8 cellular contexts compared by ENCODE assay signal in the genomic region with DNA sequence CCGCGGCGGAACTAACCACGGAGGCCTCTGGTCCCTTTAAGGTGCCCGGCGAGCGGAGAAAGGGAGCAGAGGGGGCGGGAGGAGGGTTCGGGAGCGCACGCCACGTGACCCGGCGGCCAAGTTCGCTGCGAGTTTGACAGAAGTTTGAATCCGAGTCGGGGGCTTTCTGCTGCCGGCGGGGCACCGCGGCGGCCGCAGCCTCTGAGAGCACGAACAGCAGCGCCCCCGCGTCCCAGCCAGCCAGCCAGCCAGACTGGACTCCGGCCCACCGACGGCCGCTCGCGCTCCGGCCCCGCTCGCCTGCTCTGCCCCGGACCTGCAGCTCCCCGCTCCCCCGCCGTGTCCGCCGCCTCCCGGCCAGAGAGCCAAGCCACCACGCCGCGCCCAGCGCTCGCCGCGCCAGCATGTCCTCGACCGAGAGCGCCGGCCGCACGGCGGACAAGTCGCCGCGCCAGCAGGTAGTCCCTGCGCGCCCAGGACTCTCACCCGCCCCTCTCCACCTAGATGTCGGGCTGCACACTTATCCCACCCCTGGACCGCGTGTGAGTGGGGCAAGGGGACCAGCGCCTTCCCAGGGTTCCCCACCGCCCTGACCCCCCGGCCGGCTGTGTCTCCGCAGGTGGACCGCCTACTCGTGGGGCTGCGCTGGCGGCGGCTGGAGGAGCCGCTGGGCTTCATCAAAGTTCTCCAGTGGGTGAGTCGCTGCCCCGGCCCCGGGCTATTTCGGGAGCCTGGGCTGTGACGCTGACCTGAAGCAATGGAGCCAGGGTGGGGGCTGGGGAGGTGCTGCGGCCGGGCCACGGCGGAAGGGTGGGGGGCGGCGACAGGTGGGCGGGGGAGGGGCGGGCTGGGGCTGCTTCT. TPM values are rescaled to one million over a fixed set of nuclear protein-coding genes. Genes with fewer than 3 reads are reported as not detected.
DNase-seq lines count a peak whose midpoint lies in the region; ATAC-seq and TF ChIP-seq lines count a peak whose summit lies in the region.

SYPL2 (plus strand) TSS at position 107 of the 861 bp plus-strand sequence; CDS start at position 405, 298 bp downstream.

- peak; percentile 61 for ATAC-seq in effector memory CD8-positive, alpha-beta T cell (replicated peaks)
- peak; percentile 89 for ATAC-seq in upper lobe of right lung
- no peak for ATAC-seq in GM18861 (IDR thresholded peaks at IDR 0.05; ENCODE audit: unreplicated experiment)
- ATAC-seq in GM21390 (IDR thresholded peaks at IDR 0.05; ENCODE audit: unreplicated experiment), result no peak

- H3K27ac ChIP-seq in mesendoderm (ENCODE audit: low read depth, low read length) (no peak within 1 kb of the TSS), upper lobe of right lung (peak within 1 kb of the TSS; percentile 17)

- H3K27me3 ChIP-seq in mesendoderm (ENCODE audit: insufficient read depth, low read length, poor library complexity) (peaks cover 23% of the 10 kb centered on the region), upper lobe of right lung (peaks cover 63% of the 10 kb centered on the region)

- H3K4me2 ChIP-seq in mesendoderm (ENCODE audit: low read length), result peak within 1 kb of the TSS; percentile 51

- H3K4me3 Mint-ChIP-seq in effector memory CD8-positive, alpha-beta T cell, result peak within 1 kb of the TSS; percentile 58 to 60

- H3K4me1 ChIP-seq in mesendoderm (ENCODE audit: control insufficient read depth, low read depth, low read length) (no peaks in the 10 kb centered on the region), upper lobe of right lung (no peaks in the 10 kb centered on the region)

- no peak within 1 kb of the TSS for H2BK5ac ChIP-seq in mesendoderm (ENCODE audit: low read length)

- H3K9ac ChIP-seq in mesendoderm (ENCODE audit: low read length), result peak within 1 kb of the TSS; percentile 31

- no peak within 1 kb of the TSS for H3K4me3 ChIP-seq in mesendoderm (ENCODE audit: low read length)
- H3K4me3 ChIP-seq in upper lobe of right lung, result peak within 1 kb of the TSS; percentile 61

- peaks cover 0 to 2% of the 10 kb centered on the region in 2 donors for H3K4me1 Mint-ChIP-seq in effector memory CD8-positive, alpha-beta T cell (ENCODE audit: low read depth in 2 of 2)

- no peak within 1 kb of the TSS for H4K8ac ChIP-seq in mesendoderm (ENCODE audit: low read depth, low read length)

- no peak within 1 kb of the TSS for H4K5ac ChIP-seq in mesendoderm (ENCODE audit: low read length)

- peak within 1 kb of the TSS; percentile 56 for H3K56ac ChIP-seq in mesendoderm (ENCODE audit: low read length)

- peaks cover 81 to 89% of the 10 kb centered on the region in 2 donors for H3K27me3 Mint-ChIP-seq in effector memory CD8-positive, alpha-beta T cell

- H3K36me3 ChIP-seq in mesendoderm (ENCODE audit: control insufficient read depth, insufficient read depth, low read length) (no peaks in the 10 kb centered on the region), upper lobe of right lung (no peaks in the 10 kb centered on the region)

- no CpG with 5 or more reads among the region's 91 CpGs for WGBS in mesendoderm (ENCODE audit: extremely low coverage, insufficient coverage, low lambda C conversion rate)

- no peaks in the 10 kb centered on the region for H3K36me3 Mint-ChIP-seq in effector memory CD8-positive, alpha-beta T cell (ENCODE audit: insufficient read depth)

- H3K18ac ChIP-seq in mesendoderm (ENCODE audit: low read length), result no peak within 1 kb of the TSS

- no peak within 1 kb of the TSS for H3K23ac ChIP-seq in mesendoderm (ENCODE audit: low read length)

- H3K79me1 ChIP-seq in mesendoderm (ENCODE audit: low read length), result no peaks in the 10 kb centered on the region

- no peak within 1 kb of the TSS for H3K27ac Mint-ChIP-seq in effector memory CD8-positive, alpha-beta T cell

- H2AK5ac ChIP-seq in mesendoderm (ENCODE audit: low read length), result no peak within 1 kb of the TSS

- H3K79me2 ChIP-seq in mesendoderm (ENCODE audit: control insufficient read depth, insufficient read depth, low read length), result no peaks in the 10 kb centered on the region

- H2BK120ac ChIP-seq in mesendoderm (ENCODE audit: low read depth, low read length), result no peak within 1 kb of the TSS

- no peaks in the 10 kb centered on the region for H3K9me3 ChIP-seq in upper lobe of right lung

- peak; percentile 50 for DNase-seq in EL
- peak; percentile 59 for DNase-seq in RPMI7951 (ENCODE audit: low read depth)
- no peak for DNase-seq in effector memory CD8-positive, alpha-beta T cell
- peak; percentile 42 for DNase-seq in mesendoderm
- DNase-seq in upper lobe of right lung, result peak; percentile 84
- no peak for DNase-seq in cerebellar cortex (ENCODE audit: low spot score)

- no peaks in the 10 kb centered on the region for H3K9me3 Mint-ChIP-seq in effector memory CD8-positive, alpha-beta T cell

- no peak for TF ChIP-seq CTCF in upper lobe of right lung (IDR thresholded peaks at IDR 0.05)

- H3K4ac ChIP-seq in mesendoderm (ENCODE audit: low read depth, low read length), result no peak within 1 kb of the TSS

- no peak within 1 kb of the TSS for H2BK15ac ChIP-seq in mesendoderm (replicated peaks; ENCODE audit: low read depth)

- intact Hi-C loops in upper lobe of right lung (cut with DNase I), result no loop called here

RNA-seq across cellular contexts. Expression of gene SYPL2, which starts in this region (rescaled TPM):
- 0.96 and 1.6 TPM in 2 replicates for total RNA-seq in RPMI7951 (2014; rRNA removed; shearing (Covaris generic))
- 0.38 TPM for polyA plus RNA-seq in mesendoderm (2013, experiment 1 of 2)
- 0.35 TPM for polyA plus RNA-seq in mesendoderm (2013, experiment 2 of 2)
- total RNA-seq in upper lobe of right lung, result 3.1 TPM

Comparison
In these comparisons a context has a peak if more than half of its experiments do, and no peak if none do; other contexts are left out.
1. DNase-seq: peak in EL (single experiment), RPMI7951 (single experiment), mesendoderm (single experiment) and upper lobe of right lung (single experiment); none in effector memory CD8-positive, alpha-beta T cell (0 of 3) and cerebellar cortex (single experiment).
2. ATAC-seq: peak in effector memory CD8-positive, alpha-beta T cell (single experiment) and upper lobe of right lung (single experiment); none in GM18861 (single experiment) and GM21390 (single experiment).